Comparison of ENCODE assay signal across 8 cellular contexts in genomic region chr4:143512978-143513313, GRCh38. TPM values are rescaled to one million over a fixed set of nuclear protein-coding genes. Genes with fewer than 3 reads are reported as not detected.
DNase-seq lines count a peak whose midpoint lies in the region; ATAC-seq, FAIRE-seq and TF ChIP-seq lines count a peak whose summit lies in the region.

No MANE protein-coding gene starts in this region.

- peak; percentile 83 for DNase-seq in NCI-H2227 (lab: John Stamatoyannopoulos, UW; ENCODE audit: unreplicated experiment)
- DNase-seq in NCI-H2227 treated with DMSO at 0.1 percent for 48 hours (lab: John Stamatoyannopoulos, UW) = no peak
- DNase-seq in activated CD4-positive, alpha-beta memory T cell treated with anti-CD3 and anti-CD28 coated beads for 36 hours = no peak
- DNase-seq in heart right ventricle = no peak
- no peak for DNase-seq in small intestine
- no peak for DNase-seq in GDM1 (lab: John Stamatoyannopoulos, UW)
- DNase-seq in foreskin melanocyte = no peak

- H3K9me3 ChIP-seq in heart right ventricle (no peaks in the 10 kb centered on the region), small intestine (ENCODE audit: control insufficient read depth, low read depth) (no peaks in the 10 kb centered on the region)

- no peaks in the 10 kb centered on the region for H3K9me3 Mint-ChIP-seq in activated CD4-positive, alpha-beta memory T cell treated with anti-CD3 and anti-CD28 coated beads for 36 hours

- H3K27ac Mint-ChIP-seq in activated CD4-positive, alpha-beta memory T cell treated with anti-CD3 and anti-CD28 coated beads for 36 hours = peak overlapping the region; percentile 97

- POLR2A ChIA-PET in activated CD4-positive, alpha-beta memory T cell treated with anti-CD3 and anti-CD28 coated beads for 36 hours (lab: Charles Lee) = interaction anchor here (0.6 to 1.1 kb wide), 3 partner anchors 23 to 328 kb away, joined by 3 read pairs; partner anchors contain the start of gene USP38

- TF ChIP-seq CTCF in heart right ventricle (IDR thresholded peaks at IDR 0.05) = no peak

- H3K4me1 ChIP-seq in heart right ventricle (peaks cover 0 to 40% (median 32%) of the 10 kb centered on the region in 9 donors), small intestine (ENCODE audit: control insufficient read depth in 2 of 2, insufficient read depth in 1 of 2, low read depth in 1 of 2, low read length in 1 of 2) (peaks cover 0 to 3% of the 10 kb centered on the region in 2 donors)

- intact Hi-C loops in activated CD4-positive, alpha-beta memory T cell treated with anti-CD3 and anti-CD28 coated beads for 36 hours (cut with micrococcal nuclease) = loop anchor here (1.0 to 10.0 kb wide), 10 partner anchors 46 to 1667 kb away; partner anchors contain the start of genes ABCE1, ANAPC10, OTUD4 and USP38
- intact Hi-C loops in heart right ventricle (cut with DNase I) = loop anchor here in 1 of 10 donors (5.0 kb wide), 1 partner anchor 176 kb away; the partner anchor contains the start of gene GAB1

- WGBS in heart right ventricle, 2 donors = 0% methylated on average over 18 of the region's 18 CpGs
- WGBS in small intestine, 3 donors = 0 to 1% (median 0%) methylated on average over 18 of the region's 18 CpGs

- peak overlapping the region; percentile 97 for H3K4me3 Mint-ChIP-seq in activated CD4-positive, alpha-beta memory T cell treated with anti-CD3 and anti-CD28 coated beads for 36 hours

- ATAC-seq in HG03095 (IDR thresholded peaks at IDR 0.05; ENCODE audit: unreplicated experiment) (peak; percentile 31), heart right ventricle (peak in 6 of 8 donors; percentile 13 to 59 (median 35))

- FAIRE-seq in small intestine (lab: Jason Lieb, UNC) = no peak

- H3K36me3 ChIP-seq in heart right ventricle (peaks cover 0 to 13% (median 8%) of the 10 kb centered on the region in 9 donors), small intestine (ENCODE audit: control insufficient read depth in 2 of 2, insufficient read depth in 2 of 2, low read length in 2 of 2) (peaks cover 0 to under 1% of the 10 kb centered on the region in 2 donors)

- H3K27me3 ChIP-seq in heart right ventricle (no peaks in the 10 kb centered on the region), small intestine (ENCODE audit: control insufficient read depth in 2 of 2, insufficient read depth in 2 of 2, low read length in 2 of 2) (no peaks in the 10 kb centered on the region)

- no peaks in the 10 kb centered on the region for H3K27me3 Mint-ChIP-seq in activated CD4-positive, alpha-beta memory T cell treated with anti-CD3 and anti-CD28 coated beads for 36 hours

- peaks cover 29% of the 10 kb centered on the region for H3K36me3 Mint-ChIP-seq in activated CD4-positive, alpha-beta memory T cell treated with anti-CD3 and anti-CD28 coated beads for 36 hours

- CTCF ChIA-PET in activated CD4-positive, alpha-beta memory T cell treated with anti-CD3 and anti-CD28 coated beads for 36 hours (lab: Charles Lee) = no interaction called here

- H3K4me1 Mint-ChIP-seq in activated CD4-positive, alpha-beta memory T cell treated with anti-CD3 and anti-CD28 coated beads for 36 hours (ENCODE audit: low read depth) = peaks cover 25% of the 10 kb centered on the region

- H3K4me3 ChIP-seq in heart right ventricle = peak overlapping the region; percentile 64 to 94 (median 84)
- H3K4me3 ChIP-seq in small intestine (ENCODE audit: low read depth in 1 of 2, low read length in 2 of 2) = peak overlapping the region; percentile 68 to 94

- H3K27ac ChIP-seq in heart right ventricle (peak overlapping the region; percentile 90 to 98 (median 97)), small intestine (ENCODE audit: low read depth in 1 of 2, low read length in 1 of 2) (peak overlapping the region; percentile 85 to 98)

RNA-seq across cellular contexts. Expression of gene SMARCA5, which starts 0.6 kb away (rescaled TPM):
- total RNA-seq in activated CD4-positive, alpha-beta memory T cell treated with anti-CD3 and anti-CD28 coated beads for 36 hours = 10 to 100 TPM; 67.0 to 69.3 TPM
- 10 to 100 TPM; 25.4 to 39.7 (median 34.6) TPM for total RNA-seq in heart right ventricle
- 10 to 100 TPM; 10.4 to 10.6 TPM for polyA plus RNA-seq in heart right ventricle
- 10 to 100 TPM; 13.0 to 20.4 (median 14.9) TPM for polyA plus RNA-seq in small intestine
